ENCODE assay signal across 24 cellular contexts in the genomic region with DNA sequence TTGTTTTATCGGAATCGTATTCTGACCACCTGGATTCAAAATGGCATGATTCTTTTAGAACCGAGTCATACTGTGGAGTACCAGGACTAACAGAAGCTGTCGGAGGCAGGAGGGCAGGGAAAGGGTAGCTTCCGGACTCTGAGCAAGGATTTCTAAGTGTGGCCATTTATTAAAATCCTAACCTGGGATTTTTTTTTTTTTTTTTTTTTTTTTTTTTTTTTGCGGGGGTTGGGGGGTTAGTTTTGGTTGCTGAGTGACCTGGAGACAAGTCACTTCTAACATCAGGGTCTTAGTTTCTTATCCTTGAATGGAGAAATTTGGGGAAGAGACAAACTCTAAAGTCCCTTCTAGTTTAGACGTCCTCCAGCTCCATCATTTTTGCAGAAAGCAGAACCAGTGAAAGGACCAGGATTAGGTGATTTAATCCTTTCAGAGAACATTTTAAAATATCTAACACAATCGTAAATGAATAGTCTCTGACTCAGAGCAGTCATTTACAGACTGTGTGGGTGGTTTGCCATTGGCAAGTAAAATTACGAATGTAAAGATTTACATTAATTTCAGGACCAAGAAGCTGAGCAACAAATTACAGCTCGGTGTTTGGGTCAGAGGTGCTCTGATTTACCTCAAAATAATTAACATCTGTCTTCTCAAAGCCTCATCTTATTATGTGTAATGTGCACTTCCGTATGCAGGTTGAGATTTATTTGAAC. TPM values are rescaled to one million over a fixed set of nuclear protein-coding genes. Genes with fewer than 3 reads are reported as not detected.
DNase-seq lines count a peak whose midpoint lies in the region; ATAC-seq and TF ChIP-seq lines count a peak whose summit lies in the region.
"Had no signal": no experiment of that assay in that cellular context is flagged by ENCODE, and none has a peak within 500 bp of the region (broad histone marks: within the 10 kb centered on the region; RNA-seq: fewer than 3 reads in every experiment).

No MANE protein-coding gene starts in this region.

- peaks cover 33% of the 10 kb centered on the region for H3K27me3 Mint-ChIP-seq in activated T-cell treated with anti-CD3 and anti-CD28 coated beads, Interleukin-2, amount 50 U/mL, for 72 hours (ENCODE audit: low read depth)
- H3K27me3 Mint-ChIP-seq: activated naive CD4-positive, alpha-beta T cell treated with anti-CD3 and anti-CD28 coated beads, Interleukin-2, amount 50 U/mL, for 24 hours; central memory CD8-positive, alpha-beta T cell had no signal

- POLR2A ChIA-PET in HEK293 (lab: Yijun Ruan, JAX): no interaction called here

- H3K4me1 Mint-ChIP-seq in activated T-cell treated with anti-CD3 and anti-CD28 coated beads, Interleukin-2, amount 50 U/mL, for 72 hours (ENCODE audit: low read depth): peaks cover 9% of the 10 kb centered on the region
- H3K4me1 Mint-ChIP-seq: activated naive CD4-positive, alpha-beta T cell treated with anti-CD3 and anti-CD28 coated beads, Interleukin-2, amount 50 U/mL, for 24 hours; central memory CD8-positive, alpha-beta T cell had no signal

- H3K27ac Mint-ChIP-seq in activated T-cell treated with anti-CD3 and anti-CD28 coated beads, Interleukin-2, amount 50 U/mL, for 72 hours: no peak overlapping the region
- H3K27ac Mint-ChIP-seq: activated CD8-positive, alpha-beta memory T cell treated with anti-CD3 and anti-CD28 coated beads, Interleukin-2, amount 10 ng/mL, durations not matched to agents 7 days and 5 days; activated naive CD4-positive, alpha-beta T cell treated with anti-CD3 and anti-CD28 coated beads, Interleukin-2, amount 50 U/mL, for 24 hours had no signal

- no peak overlapping the region for H3K9ac ChIP-seq in adipocyte (ENCODE audit: low read length)

- H3K27me3 ChIP-seq in adipocyte (replicated peaks; ENCODE audit: control insufficient read depth, insufficient read depth, low read length): peaks cover 18% of the 10 kb centered on the region
- H3K27me3 ChIP-seq in foreskin keratinocyte: no peaks in the 10 kb centered on the region
- no peaks in the 10 kb centered on the region for H3K27me3 ChIP-seq in stomach
- H3K27me3 ChIP-seq: pancreas, suprapubic skin had no signal

- WGBS in stomach, 5 donors: 57 to 64% (median 59%) methylated on average over 10 to 11 of the region's 11 CpGs

- no peak overlapping the region for H3K27ac ChIP-seq in HEK293 (ENCODE audit: extremely low read depth, low read depth, low read length)
- no peak overlapping the region for H3K27ac ChIP-seq in foreskin keratinocyte
- no peak overlapping the region for H3K27ac ChIP-seq in stomach
- H3K27ac ChIP-seq: pancreas, suprapubic skin, VCaP had no signal

- peaks cover 2% of the 10 kb centered on the region in 2 donors for H3K36me3 Mint-ChIP-seq in activated T-cell treated with anti-CD3 and anti-CD28 coated beads, Interleukin-2, amount 50 U/mL, for 72 hours (ENCODE audit: insufficient read depth in 2 of 2)
- H3K36me3 Mint-ChIP-seq: activated naive CD4-positive, alpha-beta T cell treated with anti-CD3 and anti-CD28 coated beads, Interleukin-2, amount 50 U/mL, for 24 hours had no signal

- H3K4me3 Mint-ChIP-seq in activated T-cell treated with anti-CD3 and anti-CD28 coated beads, Interleukin-2, amount 50 U/mL, for 72 hours: peak overlapping the region in 1 of 2 donors; percentile 61
- H3K4me3 Mint-ChIP-seq: activated CD8-positive, alpha-beta memory T cell treated with anti-CD3 and anti-CD28 coated beads, Interleukin-2, amount 10 ng/mL, durations not matched to agents 7 days and 5 days; activated naive CD4-positive, alpha-beta T cell treated with anti-CD3 and anti-CD28 coated beads, Interleukin-2, amount 50 U/mL, for 24 hours; central memory CD8-positive, alpha-beta T cell; nephron had no signal

- H3K4me1 ChIP-seq in HEK293 (ENCODE audit: control insufficient read depth, insufficient read depth, low read length): no peaks in the 10 kb centered on the region
- H3K4me1 ChIP-seq in adipocyte (ENCODE audit: control insufficient read depth, insufficient read depth, low read length): peaks cover 7% of the 10 kb centered on the region
- H3K4me1 ChIP-seq in foreskin keratinocyte: no peaks in the 10 kb centered on the region
- peaks cover 0 to 10% (median 0%) of the 10 kb centered on the region in 4 donors for H3K4me1 ChIP-seq in stomach
- H3K4me1 ChIP-seq: suprapubic skin had no signal

- peaks cover 8 to 10% of the 10 kb centered on the region in 2 experiments; a peak in 2 of 3 replicates for H3K36me3 ChIP-seq in HEK293 (ENCODE audit: control insufficient read depth in 2 of 2, insufficient read depth in 1 of 2, low read length in 2 of 2)
- H3K36me3 ChIP-seq in adipocyte (ENCODE audit: control insufficient read depth, insufficient read depth, low read length, severe bottlenecking): peaks cover 11% of the 10 kb centered on the region
- H3K36me3 ChIP-seq in stomach: peaks cover 4 to 13% (median 10%) of the 10 kb centered on the region in 4 donors

- no peak for DNase-seq in activated T-cell treated with anti-CD3 and anti-CD28 coated beads, Interleukin-2, amount 50 U/mL, for 72 hours
- DNase-seq in activated T-cell treated with anti-CD3 and anti-CD28 coated beads for 4 hours (no peak), adipocyte (ENCODE audit: low read depth) (peak; percentile 28), foreskin keratinocyte (no peak), stomach (no peak), erythroblast (lab: John Stamatoyannopoulos, UW) (no peak), DMS153 (lab: John Stamatoyannopoulos, UW) (no peak)
- DNase-seq: activated CD8-positive, alpha-beta memory T cell treated with anti-CD3 and anti-CD28 coated beads, Interleukin-2, amount 10 ng/mL, durations not matched to agents 7 days and 5 days; dermis blood vessel endothelial cell; H7; KBM-7; kidney glomerular epithelial cell; MM.1S; NCI-H1417 treated with DMSO at 0.1 percent for 48 hours; NCI-H345; pancreas; SHP77 had no signal

- TF ChIP-seq CTCF in HEK293 (tag by site-specific recombination; IDR thresholded peaks at IDR 0.05): no peak
- TF ChIP-seq CTCF in foreskin keratinocyte (conservative IDR thresholded peaks at IDR 0.05): no peak
- TF ChIP-seq CTCF in stomach (IDR thresholded peaks at IDR 0.05): no peak

- TF ChIP-seq POLR2A in stomach (IDR thresholded peaks at IDR 0.05): no peak
- TF ChIP-seq POLR2A in erythroblast (IDR thresholded peaks at IDR 0.05; ENCODE audit: low read length): no peak

- no peaks in the 10 kb centered on the region for H3K9me3 ChIP-seq in HEK293 (ENCODE audit: control insufficient read depth, insufficient read depth, low read depth, low read length)
- H3K9me3 ChIP-seq in adipocyte (ENCODE audit: control insufficient read depth, low read length): no peaks in the 10 kb centered on the region
- H3K9me3 ChIP-seq in stomach: no peaks in the 10 kb centered on the region
- H3K9me3 ChIP-seq: pancreas, suprapubic skin had no signal

- TF ChIP-seq EP300 in stomach (IDR thresholded peaks at IDR 0.05): no peak

- CTCF ChIA-PET in HEK293 (lab: Yijun Ruan, JAX): interaction anchor here (0.8 to 1.1 kb wide), 3 partner anchors 14 to 38 kb away, joined by 3 read pairs; no protein-coding TSS in a partner anchor

- peak; percentile 44 to 70 for ATAC-seq in activated T-cell treated with anti-CD3 and anti-CD28 coated beads, Interleukin-2, amount 50 U/mL, for 72 hours (replicated peaks in 1 of 2)
- peak; percentile 46 for ATAC-seq in foreskin keratinocyte
- ATAC-seq: activated CD8-positive, alpha-beta memory T cell treated with anti-CD3 and anti-CD28 coated beads, Interleukin-2, amount 10 ng/mL, durations not matched to agents 7 days and 5 days; pancreas had no signal

- no peak overlapping the region for H3K4me3 ChIP-seq in HEK293 (ENCODE audit: low read depth, low read length)
- no peak overlapping the region for H3K4me3 ChIP-seq in adipocyte (ENCODE audit: low read length)
- no peak overlapping the region for H3K4me3 ChIP-seq in stomach
- H3K4me3 ChIP-seq: lung, pancreas, suprapubic skin had no signal

- intact Hi-C loops in stomach (cut with DNase I; ENCODE audit: low total_unique reads): no loop called here

- H3K9me3 Mint-ChIP-seq in activated T-cell treated with anti-CD3 and anti-CD28 coated beads, Interleukin-2, amount 50 U/mL, for 72 hours: no peaks in the 10 kb centered on the region
- H3K9me3 Mint-ChIP-seq: activated naive CD4-positive, alpha-beta T cell treated with anti-CD3 and anti-CD28 coated beads, Interleukin-2, amount 50 U/mL, for 24 hours; central memory CD8-positive, alpha-beta T cell had no signal

TF ChIP-seq in HEK293, 187 proteins besides CTCF, POLR2A, EP300 and RAD21 (continues in another document):
- TF ChIP-seq, protein P1, sequence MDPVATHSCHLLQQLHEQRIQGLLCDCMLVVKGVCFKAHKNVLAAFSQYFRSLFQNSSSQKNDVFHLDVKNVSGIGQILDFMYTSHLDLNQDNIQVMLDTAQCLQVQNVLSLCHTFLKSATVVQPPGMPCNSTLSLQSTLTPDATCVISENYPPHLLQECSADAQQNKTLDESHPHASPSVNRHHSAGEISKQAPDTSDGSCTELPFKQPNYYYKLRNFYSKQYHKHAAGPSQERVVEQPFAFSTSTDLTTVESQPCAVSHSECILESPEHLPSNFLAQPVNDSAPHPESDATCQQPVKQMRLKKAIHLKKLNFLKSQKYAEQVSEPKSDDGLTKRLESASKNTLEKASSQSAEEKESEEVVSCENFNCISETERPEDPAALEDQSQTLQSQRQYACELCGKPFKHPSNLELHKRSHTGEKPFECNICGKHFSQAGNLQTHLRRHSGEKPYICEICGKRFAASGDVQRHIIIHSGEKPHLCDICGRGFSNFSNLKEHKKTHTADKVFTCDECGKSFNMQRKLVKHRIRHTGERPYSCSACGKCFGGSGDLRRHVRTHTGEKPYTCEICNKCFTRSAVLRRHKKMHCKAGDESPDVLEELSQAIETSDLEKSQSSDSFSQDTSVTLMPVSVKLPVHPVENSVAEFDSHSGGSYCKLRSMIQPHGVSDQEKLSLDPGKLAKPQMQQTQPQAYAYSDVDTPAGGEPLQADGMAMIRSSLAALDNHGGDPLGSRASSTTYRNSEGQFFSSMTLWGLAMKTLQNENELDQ (tag by site-specific recombination; IDR thresholded peaks at IDR 0.05; ENCODE audit: low read depth): no peak
- TF ChIP-seq, protein P2, sequence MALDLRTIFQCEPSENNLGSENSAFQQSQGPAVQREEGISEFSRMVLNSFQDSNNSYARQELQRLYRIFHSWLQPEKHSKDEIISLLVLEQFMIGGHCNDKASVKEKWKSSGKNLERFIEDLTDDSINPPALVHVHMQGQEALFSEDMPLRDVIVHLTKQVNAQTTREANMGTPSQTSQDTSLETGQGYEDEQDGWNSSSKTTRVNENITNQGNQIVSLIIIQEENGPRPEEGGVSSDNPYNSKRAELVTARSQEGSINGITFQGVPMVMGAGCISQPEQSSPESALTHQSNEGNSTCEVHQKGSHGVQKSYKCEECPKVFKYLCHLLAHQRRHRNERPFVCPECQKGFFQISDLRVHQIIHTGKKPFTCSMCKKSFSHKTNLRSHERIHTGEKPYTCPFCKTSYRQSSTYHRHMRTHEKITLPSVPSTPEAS (tag by site-specific recombination; IDR thresholded peaks at IDR 0.05): no peak
- no peak for TF ChIP-seq ZNF629 (tag by site-specific recombination; IDR thresholded peaks at IDR 0.05)

RNA-seq across cellular contexts. Expression of a gene that starts 7.3 kb away (rescaled TPM):
- total RNA-seq in activated T-cell treated with anti-CD3 and anti-CD28 coated beads, Interleukin-2, amount 50 U/mL, for 72 hours: 100 to 1,000 TPM; 487 to 558 TPM
- total RNA-seq in foreskin keratinocyte (351 and 441 TPM in 2 replicates), stomach (100 to 1,000 TPM; 108 to 324 (median 153) TPM)
- polyA plus RNA-seq in foreskin keratinocyte (518 and 606 TPM in 2 replicates), stomach (100 to 1,000 TPM; 330 to 907 (median 549) TPM)
